8 cellular contexts compared by ENCODE assay signal in genomic region chr9:134024393-134024792, GRCh38. TPM values are rescaled to one million over a fixed set of nuclear protein-coding genes. Genes with fewer than 3 reads are reported as not detected.
DNase-seq lines count a peak whose midpoint lies in the region; ATAC-seq, FAIRE-seq and TF ChIP-seq lines count a peak whose summit lies in the region.

No MANE protein-coding gene starts in this region.

- no peak overlapping the region for H3K9ac ChIP-seq in keratinocyte (ENCODE audit: control insufficient read depth, extremely low read depth, insufficient read depth, low read length)

- no peaks in the 10 kb centered on the region for H4K20me1 ChIP-seq in keratinocyte (ENCODE audit: control insufficient read depth, extremely low read depth, insufficient read depth, low read length)

- peak overlapping the region; percentile 62 for H3K4me2 ChIP-seq in keratinocyte (ENCODE audit: control insufficient read depth, extremely low read depth, insufficient read depth, low read depth, low read length)

- H3K36me3 Mint-ChIP-seq in activated T-cell treated with anti-CD3 and anti-CD28 coated beads, Interleukin-2, amount 50 U/mL, for 24 hours (ENCODE audit: low read depth) = peaks cover 22% of the 10 kb centered on the region
- H3K36me3 Mint-ChIP-seq in activated naive CD8-positive, alpha-beta T cell treated with anti-CD3 and anti-CD28 coated beads, Interleukin-2, amount 10 ng/mL, durations not matched to agents 7 days and 5 days = no peaks in the 10 kb centered on the region

- no peak overlapping the region for H3K27ac Mint-ChIP-seq in activated T-cell treated with anti-CD3 and anti-CD28 coated beads, Interleukin-2, amount 50 U/mL, for 24 hours
- H3K27ac Mint-ChIP-seq in activated naive CD8-positive, alpha-beta T cell treated with anti-CD3 and anti-CD28 coated beads, Interleukin-2, amount 10 ng/mL, durations not matched to agents 7 days and 5 days = peak overlapping the region; percentile 25

- H3K9me3 ChIP-seq in keratinocyte (ENCODE audit: control insufficient read depth, low read depth, low read length) = no peaks in the 10 kb centered on the region

- H3K9me1 ChIP-seq in keratinocyte (ENCODE audit: control insufficient read depth, extremely low read depth, insufficient read depth, low read length) = no peaks in the 10 kb centered on the region

- H3K4me1 ChIP-seq in keratinocyte (ENCODE audit: control insufficient read depth, extremely low read depth, insufficient read depth, low read length) = peaks cover 3% of the 10 kb centered on the region

- peak overlapping the region; percentile 82 for H2AFZ ChIP-seq in keratinocyte (ENCODE audit: control insufficient read depth, low read length)

- H3K4me3 Mint-ChIP-seq in activated T-cell treated with anti-CD3 and anti-CD28 coated beads, Interleukin-2, amount 50 U/mL, for 24 hours = peak overlapping the region; percentile 36
- peak overlapping the region; percentile 86 for H3K4me3 Mint-ChIP-seq in activated naive CD8-positive, alpha-beta T cell treated with anti-CD3 and anti-CD28 coated beads, Interleukin-2, amount 10 ng/mL, durations not matched to agents 7 days and 5 days

- H3K27me3 ChIP-seq in keratinocyte (ENCODE audit: control insufficient read depth, extremely low read depth, insufficient read depth, low read length) = no peaks in the 10 kb centered on the region

- no peak for TF ChIP-seq CTCF in keratinocyte (optimal IDR thresholded peaks at IDR 0.05 in 1 of 3, IDR thresholded peaks at IDR 0.05 in 1 of 3, conservative IDR thresholded peaks at IDR 0.05 in 1 of 3; ENCODE audit: extremely low read depth in 1 of 3, insufficient read depth in 2 of 3, low read length in 3 of 3)

- DNase-seq in activated T-cell treated with anti-CD3 and anti-CD28 coated beads, Interleukin-2, amount 50 U/mL, for 24 hours = no peak
- no peak for DNase-seq in activated T-cell treated with anti-CD3 and anti-CD28 coated beads, Interleukin-2, amount 50 U/mL, for 1 hour
- DNase-seq in activated naive CD8-positive, alpha-beta T cell treated with anti-CD3 and anti-CD28 coated beads, Interleukin-2, amount 10 ng/mL, durations not matched to agents 7 days and 5 days = no peak
- no peak for DNase-seq in keratinocyte (ENCODE audit: low read depth, low spot score)
- DNase-seq in KG1 (lab: John Stamatoyannopoulos, UW) = no peak
- DNase-seq in NCI-H1417 (lab: John Stamatoyannopoulos, UW) = no peak

- FAIRE-seq in keratinocyte (lab: Jason Lieb, UNC) = no peak

- H3K4me3 ChIP-seq in keratinocyte (ENCODE audit: control insufficient read depth in 2 of 3, extremely low read depth in 1 of 3, insufficient read depth in 2 of 3, low read depth in 1 of 3, low read length in 3 of 3) = peak overlapping the region in 2 of 3 experiments; percentile 19 to 61

- POLR2A ChIA-PET in activated naive CD8-positive, alpha-beta T cell treated with anti-CD3 and anti-CD28 coated beads, Interleukin-2, amount 10 ng/mL, durations not matched to agents 7 days and 5 days (lab: Charles Lee) = interaction anchor here (1.9 to 2.6 kb wide), 3 partner anchors 31 to 111 kb away, joined by 10 to 19 read pairs (median 14); partner anchors contain the start of gene WDR5

- H3K27ac ChIP-seq in keratinocyte (ENCODE audit: control insufficient read depth, insufficient read depth, low read length) = no peak overlapping the region
- peak overlapping the region; percentile 30 for H3K27ac ChIP-seq in temporal lobe (ENCODE audit: low read depth, low read length)

- no peaks in the 10 kb centered on the region for H3K79me2 ChIP-seq in keratinocyte (ENCODE audit: control insufficient read depth, insufficient read depth, low read length)

- H3K36me3 ChIP-seq in keratinocyte (ENCODE audit: control insufficient read depth in 2 of 2, extremely low read depth in 1 of 2, insufficient read depth in 2 of 2, low read length in 2 of 2) = peaks cover 0 to 3% of the 10 kb centered on the region in 2 experiments

- no peaks in the 10 kb centered on the region for H3K9me3 Mint-ChIP-seq in activated T-cell treated with anti-CD3 and anti-CD28 coated beads, Interleukin-2, amount 50 U/mL, for 24 hours
- H3K9me3 Mint-ChIP-seq in activated naive CD8-positive, alpha-beta T cell treated with anti-CD3 and anti-CD28 coated beads, Interleukin-2, amount 10 ng/mL, durations not matched to agents 7 days and 5 days = no peaks in the 10 kb centered on the region

- dilution Hi-C loops in keratinocyte (cut with MboI; ENCODE audit: extremely low pct_ligation_motif_present, low sequenced_read_pairs) = no loop called here

- H3K4me1 Mint-ChIP-seq in activated T-cell treated with anti-CD3 and anti-CD28 coated beads, Interleukin-2, amount 50 U/mL, for 24 hours (ENCODE audit: low read depth) = peaks cover 18% of the 10 kb centered on the region
- H3K4me1 Mint-ChIP-seq in activated naive CD8-positive, alpha-beta T cell treated with anti-CD3 and anti-CD28 coated beads, Interleukin-2, amount 10 ng/mL, durations not matched to agents 7 days and 5 days = peaks cover 3% of the 10 kb centered on the region

- no peak for ATAC-seq in activated naive CD8-positive, alpha-beta T cell treated with anti-CD3 and anti-CD28 coated beads, Interleukin-2, amount 10 ng/mL, durations not matched to agents 7 days and 5 days (ENCODE audit: low read depth)
- no peak for ATAC-seq in HG03196 (IDR thresholded peaks at IDR 0.05; ENCODE audit: unreplicated experiment)

- H3K27me3 Mint-ChIP-seq in activated T-cell treated with anti-CD3 and anti-CD28 coated beads, Interleukin-2, amount 50 U/mL, for 24 hours = no peaks in the 10 kb centered on the region
- H3K27me3 Mint-ChIP-seq in activated naive CD8-positive, alpha-beta T cell treated with anti-CD3 and anti-CD28 coated beads, Interleukin-2, amount 10 ng/mL, durations not matched to agents 7 days and 5 days = peaks cover 5% of the 10 kb centered on the region

RNA-seq across cellular contexts. Expression of gene BRD3OS, which starts 0.9 kb away (rescaled TPM):
- total RNA-seq in activated naive CD8-positive, alpha-beta T cell treated with anti-CD3 and anti-CD28 coated beads, Interleukin-2, amount 10 ng/mL, durations not matched to agents 7 days and 5 days = 10 to 100 TPM; 14.2 to 17.0 TPM
- polyA plus RNA-seq in keratinocyte = 8.2 to 13.8 TPM (median 8.5 TPM) in 3 replicates
- 3.3 TPM for polyA plus RNA-seq in keratinocyte (2011; ENCODE audit: low read depth)
- 14.2 and 15.1 TPM in 2 replicates for polyA plus RNA-seq in keratinocyte (2011; cell fraction: cytosol; rRNA removed)
- polyA plus RNA-seq in keratinocyte (2011; cell fraction: nucleus; rRNA removed) = 9.9 and 11.2 TPM in 2 replicates
- polyA plus RNA-seq in keratinocyte (2012; ENCODE audit: low replicate concordance) = 3.2 and 13.3 TPM in 2 replicates
- 6.3 to 10.8 TPM (median 6.5 TPM) in 3 replicates for polyA minus RNA-seq in keratinocyte
- polyA minus RNA-seq in keratinocyte (2011; cell fraction: cytosol; rRNA and poly(A)+ RNA removed) = 10.7 TPM
- polyA minus RNA-seq in keratinocyte (2011; cell fraction: nucleus; rRNA and poly(A)+ RNA removed) = 3.8 and 4.9 TPM in 2 replicates
- total RNA-seq in temporal lobe = 18.9 TPM

RNA-seq across cellular contexts. Expression of gene VAV2, which starts 32.3 kb away (rescaled TPM):
- 1 to 10 TPM; 4.7 to 6.4 TPM for total RNA-seq in activated naive CD8-positive, alpha-beta T cell treated with anti-CD3 and anti-CD28 coated beads, Interleukin-2, amount 10 ng/mL, durations not matched to agents 7 days and 5 days
- 16.4 to 32.1 TPM (median 18.2 TPM) in 3 replicates for polyA plus RNA-seq in keratinocyte
- 5.5 TPM for polyA plus RNA-seq in keratinocyte (2011; ENCODE audit: low read depth)
- polyA plus RNA-seq in keratinocyte (2011; cell fraction: cytosol; rRNA removed) = 15.8 and 23.4 TPM in 2 replicates
- 34.4 and 38.2 TPM in 2 replicates for polyA plus RNA-seq in keratinocyte (2011; cell fraction: nucleus; rRNA removed)
- polyA plus RNA-seq in keratinocyte (2012; ENCODE audit: low replicate concordance) = 8.7 and 37.0 TPM in 2 replicates
- 28.5 to 58.4 TPM (median 37.2 TPM) in 3 replicates for polyA minus RNA-seq in keratinocyte
- polyA minus RNA-seq in keratinocyte (2011; cell fraction: cytosol; rRNA and poly(A)+ RNA removed) = 39.5 TPM
- 25.2 and 36.2 TPM in 2 replicates for polyA minus RNA-seq in keratinocyte (2011; cell fraction: nucleus; rRNA and poly(A)+ RNA removed)
- total RNA-seq in temporal lobe = 39.1 TPM

RNA-seq across cellular contexts. Expression of gene BRD3, which starts 43.4 kb away (rescaled TPM):
- 10 to 100 TPM; 50.7 to 54.1 TPM for total RNA-seq in activated naive CD8-positive, alpha-beta T cell treated with anti-CD3 and anti-CD28 coated beads, Interleukin-2, amount 10 ng/mL, durations not matched to agents 7 days and 5 days
- polyA plus RNA-seq in keratinocyte = 2.5 to 6.3 TPM (median 3.3 TPM) in 3 replicates
- polyA plus RNA-seq in keratinocyte (2011; ENCODE audit: low read depth) = 22.4 TPM
- polyA plus RNA-seq in keratinocyte (2011; cell fraction: cytosol; rRNA removed) = 3.4 and 3.9 TPM in 2 replicates
- 8.0 and 9.2 TPM in 2 replicates for polyA plus RNA-seq in keratinocyte (2011; cell fraction: nucleus; rRNA removed)
- 7.1 and 8.4 TPM in 2 replicates for polyA plus RNA-seq in keratinocyte (2012; ENCODE audit: low replicate concordance)
- 2.9 to 5.3 TPM (median 4.9 TPM) in 3 replicates for polyA minus RNA-seq in keratinocyte
- 12.3 TPM for polyA minus RNA-seq in keratinocyte (2011; cell fraction: cytosol; rRNA and poly(A)+ RNA removed)
- polyA minus RNA-seq in keratinocyte (2011; cell fraction: nucleus; rRNA and poly(A)+ RNA removed) = 5.6 and 6.5 TPM in 2 replicates
- total RNA-seq in temporal lobe = 29.0 TPM
